Comparison of ENCODE assay signal across 1 cellular context in the genomic region with DNA sequence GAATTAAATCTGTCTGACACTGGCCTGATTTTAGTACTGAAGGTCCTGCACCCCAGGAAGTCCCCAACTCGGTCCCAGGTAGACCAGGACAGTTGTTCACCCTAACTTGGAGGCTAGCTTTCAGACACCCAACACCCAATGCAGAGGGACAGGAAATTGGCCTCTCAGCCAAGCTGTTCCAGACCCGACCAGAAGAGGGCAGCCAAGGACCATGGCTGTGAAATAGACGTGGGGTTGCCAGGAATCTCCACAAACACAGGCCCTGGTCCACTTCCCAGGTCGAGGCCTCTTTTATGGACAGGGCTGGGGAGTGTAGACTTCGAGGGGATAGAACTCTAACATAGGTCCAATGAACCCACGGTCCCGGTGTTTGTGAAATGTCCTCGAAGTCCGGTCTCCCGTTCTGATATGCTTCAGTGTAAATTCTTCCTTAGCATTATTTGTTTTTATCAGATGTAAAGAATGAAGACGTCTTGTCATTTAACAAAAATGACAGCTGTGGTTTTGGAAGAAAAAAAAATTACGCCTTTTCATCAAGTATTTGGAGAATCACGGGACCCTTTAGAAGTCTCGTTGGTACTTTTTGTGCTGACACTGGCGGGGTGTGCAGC.
TF ChIP-seq lines count a peak whose summit lies in the region.

No MANE protein-coding gene starts in this region.

TF ChIP-seq in HepG2, 621 proteins besides CTCF, POLR2A, EP300 and RAD21 (continued from another document):
- TF ChIP-seq NFIB (CRISPR knock-in tag; IDR thresholded peaks at IDR 0.05; ENCODE audit: borderline replicate concordance), result no peak
- TF ChIP-seq, protein P1, sequence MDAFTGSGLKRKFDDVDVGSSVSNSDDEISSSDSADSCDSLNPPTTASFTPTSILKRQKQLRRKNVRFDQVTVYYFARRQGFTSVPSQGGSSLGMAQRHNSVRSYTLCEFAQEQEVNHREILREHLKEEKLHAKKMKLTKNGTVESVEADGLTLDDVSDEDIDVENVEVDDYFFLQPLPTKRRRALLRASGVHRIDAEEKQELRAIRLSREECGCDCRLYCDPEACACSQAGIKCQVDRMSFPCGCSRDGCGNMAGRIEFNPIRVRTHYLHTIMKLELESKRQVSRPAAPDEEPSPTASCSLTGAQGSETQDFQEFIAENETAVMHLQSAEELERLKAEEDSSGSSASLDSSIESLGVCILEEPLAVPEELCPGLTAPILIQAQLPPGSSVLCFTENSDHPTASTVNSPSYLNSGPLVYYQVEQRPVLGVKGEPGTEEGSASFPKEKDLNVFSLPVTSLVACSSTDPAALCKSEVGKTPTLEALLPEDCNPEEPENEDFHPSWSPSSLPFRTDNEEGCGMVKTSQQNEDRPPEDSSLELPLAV (CRISPR knock-in tag; conservative IDR thresholded peaks at IDR 0.05; ENCODE audit: low read depth), result no peak
- no peak for TF ChIP-seq ZNF563 (CRISPR knock-in tag; IDR thresholded peaks at IDR 0.05)
- no peak for TF ChIP-seq ZNF263 (CRISPR knock-in tag; IDR thresholded peaks at IDR 0.05)
- no peak for TF ChIP-seq HOXA9 (CRISPR knock-in tag; IDR thresholded peaks at IDR 0.05; ENCODE audit: borderline replicate concordance)
- 0 out of 2 replicates have a peak, but pooled peaks have one; percentile 19 for TF ChIP-seq ELF3 (CRISPR knock-in tag; IDR thresholded peaks at IDR 0.05)
- TF ChIP-seq ZNF615 (CRISPR knock-in tag; IDR thresholded peaks at IDR 0.05; ENCODE audit: borderline replicate concordance), result no peak
- 0 out of 2 replicates have a peak, but pooled peaks have one; percentile 46 for TF ChIP-seq ZNF335 (CRISPR knock-in tag; IDR thresholded peaks at IDR 0.05)
- no peak for TF ChIP-seq ZNF644 (CRISPR knock-in tag; IDR thresholded peaks at IDR 0.05; ENCODE audit: low read depth)
- no peak for TF ChIP-seq ZNF776 (CRISPR knock-in tag; IDR thresholded peaks at IDR 0.05)
- TF ChIP-seq, protein P2, sequence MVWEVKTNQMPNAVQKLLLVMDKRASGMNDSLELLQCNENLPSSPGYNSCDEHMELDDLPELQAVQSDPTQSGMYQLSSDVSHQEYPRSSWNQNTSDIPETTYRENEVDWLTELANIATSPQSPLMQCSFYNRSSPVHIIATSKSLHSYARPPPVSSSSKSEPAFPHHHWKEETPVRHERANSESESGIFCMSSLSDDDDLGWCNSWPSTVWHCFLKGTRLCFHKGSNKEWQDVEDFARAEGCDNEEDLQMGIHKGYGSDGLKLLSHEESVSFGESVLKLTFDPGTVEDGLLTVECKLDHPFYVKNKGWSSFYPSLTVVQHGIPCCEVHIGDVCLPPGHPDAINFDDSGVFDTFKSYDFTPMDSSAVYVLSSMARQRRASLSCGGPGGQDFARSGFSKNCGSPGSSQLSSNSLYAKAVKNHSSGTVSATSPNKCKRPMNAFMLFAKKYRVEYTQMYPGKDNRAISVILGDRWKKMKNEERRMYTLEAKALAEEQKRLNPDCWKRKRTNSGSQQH (CRISPR knock-in tag; IDR thresholded peaks at IDR 0.05; ENCODE audit: low read depth), result no peak
- no peak for TF ChIP-seq ZNF496 (CRISPR knock-in tag; IDR thresholded peaks at IDR 0.05; ENCODE audit: insufficient replicate concordance)
- TF ChIP-seq ZNF768 (CRISPR knock-in tag; IDR thresholded peaks at IDR 0.05), result no peak
- TF ChIP-seq, protein P3, sequence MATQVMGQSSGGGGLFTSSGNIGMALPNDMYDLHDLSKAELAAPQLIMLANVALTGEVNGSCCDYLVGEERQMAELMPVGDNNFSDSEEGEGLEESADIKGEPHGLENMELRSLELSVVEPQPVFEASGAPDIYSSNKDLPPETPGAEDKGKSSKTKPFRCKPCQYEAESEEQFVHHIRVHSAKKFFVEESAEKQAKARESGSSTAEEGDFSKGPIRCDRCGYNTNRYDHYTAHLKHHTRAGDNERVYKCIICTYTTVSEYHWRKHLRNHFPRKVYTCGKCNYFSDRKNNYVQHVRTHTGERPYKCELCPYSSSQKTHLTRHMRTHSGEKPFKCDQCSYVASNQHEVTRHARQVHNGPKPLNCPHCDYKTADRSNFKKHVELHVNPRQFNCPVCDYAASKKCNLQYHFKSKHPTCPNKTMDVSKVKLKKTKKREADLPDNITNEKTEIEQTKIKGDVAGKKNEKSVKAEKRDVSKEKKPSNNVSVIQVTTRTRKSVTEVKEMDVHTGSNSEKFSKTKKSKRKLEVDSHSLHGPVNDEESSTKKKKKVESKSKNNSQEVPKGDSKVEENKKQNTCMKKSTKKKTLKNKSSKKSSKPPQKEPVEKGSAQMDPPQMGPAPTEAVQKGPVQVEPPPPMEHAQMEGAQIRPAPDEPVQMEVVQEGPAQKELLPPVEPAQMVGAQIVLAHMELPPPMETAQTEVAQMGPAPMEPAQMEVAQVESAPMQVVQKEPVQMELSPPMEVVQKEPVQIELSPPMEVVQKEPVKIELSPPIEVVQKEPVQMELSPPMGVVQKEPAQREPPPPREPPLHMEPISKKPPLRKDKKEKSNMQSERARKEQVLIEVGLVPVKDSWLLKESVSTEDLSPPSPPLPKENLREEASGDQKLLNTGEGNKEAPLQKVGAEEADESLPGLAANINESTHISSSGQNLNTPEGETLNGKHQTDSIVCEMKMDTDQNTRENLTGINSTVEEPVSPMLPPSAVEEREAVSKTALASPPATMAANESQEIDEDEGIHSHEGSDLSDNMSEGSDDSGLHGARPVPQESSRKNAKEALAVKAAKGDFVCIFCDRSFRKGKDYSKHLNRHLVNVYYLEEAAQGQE (IDR thresholded peaks at IDR 0.05; ENCODE audit: borderline replicate concordance in 1 of 2, low read depth in 1 of 2, low read length in 2 of 2), result no peak
- no peak for TF ChIP-seq ZMYM4 (CRISPR knock-in tag; IDR thresholded peaks at IDR 0.05)
- 0 out of 2 replicates have a peak, but pooled peaks have one; percentile 13 for TF ChIP-seq FOSL2 (CRISPR knock-in tag; IDR thresholded peaks at IDR 0.05)
- TF ChIP-seq ZSCAN25 (CRISPR knock-in tag; IDR thresholded peaks at IDR 0.05), result no peak
- TF ChIP-seq, protein P4, sequence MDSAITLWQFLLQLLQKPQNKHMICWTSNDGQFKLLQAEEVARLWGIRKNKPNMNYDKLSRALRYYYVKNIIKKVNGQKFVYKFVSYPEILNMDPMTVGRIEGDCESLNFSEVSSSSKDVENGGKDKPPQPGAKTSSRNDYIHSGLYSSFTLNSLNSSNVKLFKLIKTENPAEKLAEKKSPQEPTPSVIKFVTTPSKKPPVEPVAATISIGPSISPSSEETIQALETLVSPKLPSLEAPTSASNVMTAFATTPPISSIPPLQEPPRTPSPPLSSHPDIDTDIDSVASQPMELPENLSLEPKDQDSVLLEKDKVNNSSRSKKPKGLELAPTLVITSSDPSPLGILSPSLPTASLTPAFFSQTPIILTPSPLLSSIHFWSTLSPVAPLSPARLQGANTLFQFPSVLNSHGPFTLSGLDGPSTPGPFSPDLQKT (CRISPR knock-in tag; IDR thresholded peaks at IDR 0.05; ENCODE audit: borderline replicate concordance), result no peak
- TF ChIP-seq, protein P5, sequence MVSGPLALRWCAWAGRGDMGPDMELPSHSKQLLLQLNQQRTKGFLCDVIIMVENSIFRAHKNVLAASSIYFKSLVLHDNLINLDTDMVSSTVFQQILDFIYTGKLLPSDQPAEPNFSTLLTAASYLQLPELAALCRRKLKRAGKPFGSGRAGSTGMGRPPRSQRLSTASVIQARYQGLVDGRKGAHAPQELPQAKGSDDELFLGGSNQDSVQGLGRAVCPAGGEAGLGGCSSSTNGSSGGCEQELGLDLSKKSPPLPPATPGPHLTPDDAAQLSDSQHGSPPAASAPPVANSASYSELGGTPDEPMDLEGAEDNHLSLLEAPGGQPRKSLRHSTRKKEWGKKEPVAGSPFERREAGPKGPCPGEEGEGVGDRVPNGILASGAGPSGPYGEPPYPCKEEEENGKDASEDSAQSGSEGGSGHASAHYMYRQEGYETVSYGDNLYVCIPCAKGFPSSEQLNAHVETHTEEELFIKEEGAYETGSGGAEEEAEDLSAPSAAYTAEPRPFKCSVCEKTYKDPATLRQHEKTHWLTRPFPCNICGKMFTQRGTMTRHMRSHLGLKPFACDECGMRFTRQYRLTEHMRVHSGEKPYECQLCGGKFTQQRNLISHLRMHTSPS (CRISPR knock-in tag; IDR thresholded peaks at IDR 0.05; ENCODE audit: low read depth), result no peak
- TF ChIP-seq, protein P6, sequence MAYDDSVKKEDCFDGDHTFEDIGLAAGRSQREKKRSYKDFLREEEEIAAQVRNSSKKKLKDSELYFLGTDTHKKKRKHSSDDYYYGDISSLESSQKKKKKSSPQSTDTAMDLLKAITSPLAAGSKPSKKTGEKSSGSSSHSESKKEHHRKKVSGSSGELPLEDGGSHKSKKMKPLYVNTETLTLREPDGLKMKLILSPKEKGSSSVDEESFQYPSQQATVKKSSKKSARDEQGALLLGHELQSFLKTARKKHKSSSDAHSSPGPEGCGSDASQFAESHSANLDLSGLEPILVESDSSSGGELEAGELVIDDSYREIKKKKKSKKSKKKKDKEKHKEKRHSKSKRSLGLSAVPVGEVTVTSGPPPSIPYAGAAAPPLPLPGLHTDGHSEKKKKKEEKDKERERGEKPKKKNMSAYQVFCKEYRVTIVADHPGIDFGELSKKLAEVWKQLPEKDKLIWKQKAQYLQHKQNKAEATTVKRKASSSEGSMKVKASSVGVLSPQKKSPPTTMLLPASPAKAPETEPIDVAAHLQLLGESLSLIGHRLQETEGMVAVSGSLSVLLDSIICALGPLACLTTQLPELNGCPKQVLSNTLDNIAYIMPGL (CRISPR knock-in tag; IDR thresholded peaks at IDR 0.05; ENCODE audit: borderline replicate concordance in 1 of 2, low read depth in 1 of 2), result 0 out of 4 replicates have a peak, but pooled peaks of 1 of the 2 experiments have one; percentile 28
- TF ChIP-seq KDM2A (CRISPR knock-in tag; IDR thresholded peaks at IDR 0.05; ENCODE audit: borderline replicate concordance, low read depth), result peak; percentile 42; the same call in 1 of the 2 replicates
- no peak for TF ChIP-seq ZNF878 (CRISPR knock-in tag; IDR thresholded peaks at IDR 0.05)
- TF ChIP-seq, protein P7, sequence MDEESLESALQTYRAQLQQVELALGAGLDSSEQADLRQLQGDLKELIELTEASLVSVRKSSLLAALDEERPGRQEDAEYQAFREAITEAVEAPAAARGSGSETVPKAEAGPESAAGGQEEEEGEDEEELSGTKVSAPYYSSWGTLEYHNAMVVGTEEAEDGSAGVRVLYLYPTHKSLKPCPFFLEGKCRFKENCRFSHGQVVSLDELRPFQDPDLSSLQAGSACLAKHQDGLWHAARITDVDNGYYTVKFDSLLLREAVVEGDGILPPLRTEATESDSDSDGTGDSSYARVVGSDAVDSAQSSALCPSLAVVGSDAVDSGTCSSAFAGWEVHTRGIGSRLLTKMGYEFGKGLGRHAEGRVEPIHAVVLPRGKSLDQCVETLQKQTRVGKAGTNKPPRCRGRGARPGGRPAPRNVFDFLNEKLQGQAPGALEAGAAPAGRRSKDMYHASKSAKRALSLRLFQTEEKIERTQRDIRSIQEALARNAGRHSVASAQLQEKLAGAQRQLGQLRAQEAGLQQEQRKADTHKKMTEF (CRISPR knock-in tag; IDR thresholded peaks at IDR 0.05), result no peak
- TF ChIP-seq, protein P8, sequence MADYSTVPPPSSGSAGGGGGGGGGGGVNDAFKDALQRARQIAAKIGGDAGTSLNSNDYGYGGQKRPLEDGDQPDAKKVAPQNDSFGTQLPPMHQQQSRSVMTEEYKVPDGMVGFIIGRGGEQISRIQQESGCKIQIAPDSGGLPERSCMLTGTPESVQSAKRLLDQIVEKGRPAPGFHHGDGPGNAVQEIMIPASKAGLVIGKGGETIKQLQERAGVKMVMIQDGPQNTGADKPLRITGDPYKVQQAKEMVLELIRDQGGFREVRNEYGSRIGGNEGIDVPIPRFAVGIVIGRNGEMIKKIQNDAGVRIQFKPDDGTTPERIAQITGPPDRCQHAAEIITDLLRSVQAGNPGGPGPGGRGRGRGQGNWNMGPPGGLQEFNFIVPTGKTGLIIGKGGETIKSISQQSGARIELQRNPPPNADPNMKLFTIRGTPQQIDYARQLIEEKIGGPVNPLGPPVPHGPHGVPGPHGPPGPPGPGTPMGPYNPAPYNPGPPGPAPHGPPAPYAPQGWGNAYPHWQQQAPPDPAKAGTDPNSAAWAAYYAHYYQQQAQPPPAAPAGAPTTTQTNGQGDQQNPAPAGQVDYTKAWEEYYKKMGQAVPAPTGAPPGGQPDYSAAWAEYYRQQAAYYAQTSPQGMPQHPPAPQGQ (CRISPR knock-in tag; IDR thresholded peaks at IDR 0.05; ENCODE audit: borderline replicate concordance), result no peak
- TF ChIP-seq SMC3 (IDR thresholded peaks at IDR 0.05; ENCODE audit: low read length), result peak; percentile 90
- TF ChIP-seq, protein P9, sequence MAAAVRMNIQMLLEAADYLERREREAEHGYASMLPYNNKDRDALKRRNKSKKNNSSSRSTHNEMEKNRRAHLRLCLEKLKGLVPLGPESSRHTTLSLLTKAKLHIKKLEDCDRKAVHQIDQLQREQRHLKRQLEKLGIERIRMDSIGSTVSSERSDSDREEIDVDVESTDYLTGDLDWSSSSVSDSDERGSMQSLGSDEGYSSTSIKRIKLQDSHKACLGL (CRISPR knock-in tag; IDR thresholded peaks at IDR 0.05), result no peak
- TF ChIP-seq ZNF75D (CRISPR knock-in tag; IDR thresholded peaks at IDR 0.05; ENCODE audit: borderline replicate concordance), result no peak
- TF ChIP-seq DPF2 (CRISPR knock-in tag; IDR thresholded peaks at IDR 0.05; ENCODE audit: borderline replicate concordance, low read depth), result no peak
